Comparison of ENCODE assay signal across 2 cellular contexts in the genomic region with DNA sequence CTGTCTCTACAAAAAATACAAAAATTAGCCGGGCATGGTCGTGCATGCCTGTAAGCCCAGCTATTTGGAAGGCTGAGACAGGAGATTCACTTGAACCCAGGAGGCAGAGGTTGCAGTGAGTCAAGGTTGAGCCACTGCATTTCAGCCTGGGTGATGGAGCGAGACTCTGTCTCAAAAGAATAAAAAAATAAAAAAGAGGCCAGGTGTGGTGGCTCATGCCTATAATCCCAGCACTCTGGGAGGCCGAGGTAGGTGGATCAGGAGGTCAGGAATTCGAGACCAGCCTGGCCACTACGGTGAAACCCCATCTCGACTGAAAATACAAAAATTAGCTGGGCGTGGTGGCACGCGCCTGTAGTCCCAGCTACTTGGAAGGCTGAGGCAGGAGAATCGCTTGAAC. TPM values are rescaled to one million over a fixed set of nuclear protein-coding genes. Genes with fewer than 3 reads are reported as not detected.
"Had no signal": no experiment of that assay in that cellular context is flagged by ENCODE, and none has a peak within 500 bp of the region (broad histone marks: within the 10 kb centered on the region; RNA-seq: fewer than 3 reads in every experiment).

No MANE protein-coding gene starts in this region.

RNA-seq across cellular contexts. Expression of a gene that starts 56.1 kb away (rescaled TPM):
- total RNA-seq: neural crest cell had no signal
- polyA plus RNA-seq: SK-N-SH had no signal
